In the genomic region with DNA sequence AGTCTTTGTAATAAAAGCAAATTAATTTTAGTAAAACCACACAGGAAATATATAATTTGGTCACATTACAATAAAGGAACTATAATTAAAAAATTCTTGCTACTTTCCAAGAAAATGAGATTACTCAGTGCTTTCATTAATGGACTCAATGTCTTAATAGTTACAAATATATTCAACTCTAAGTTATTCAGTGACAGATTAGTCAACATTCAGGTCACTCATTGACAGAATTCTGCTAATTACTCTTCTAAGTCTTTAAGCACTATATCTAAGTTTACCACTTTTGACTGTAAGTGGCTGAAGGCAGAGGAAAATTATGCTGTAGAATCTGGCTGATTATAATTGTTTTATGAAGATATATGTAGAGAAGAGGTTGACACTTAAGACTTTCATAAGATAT, we compare ENCODE assay signal across 24 cellular contexts.
DNase-seq lines count a peak whose midpoint lies in the region; ATAC-seq and TF ChIP-seq lines count a peak whose summit lies in the region.
"Had no signal": no experiment of that assay in that cellular context is flagged by ENCODE, and none has a peak within 500 bp of the region (broad histone marks: within the 10 kb centered on the region; RNA-seq: fewer than 3 reads in every experiment).

No MANE protein-coding gene starts in this region.

- H3K4me1 Mint-ChIP-seq in natural killer cell treated with Interleukin-12 subunit alpha and Interleukin-12 subunit beta and Interleukin-15 and Interleukin-18, amount 100 ng/mL, for 72 hours (ENCODE audit: low read depth in 2 of 2): peaks cover 0 to 5% of the 10 kb centered on the region in 2 donors
- H3K4me1 Mint-ChIP-seq: CD14-positive monocyte had no signal

- no peak overlapping the region for H3K27ac Mint-ChIP-seq in natural killer cell treated with Interleukin-12 subunit alpha and Interleukin-12 subunit beta and Interleukin-15 and Interleukin-18, amount 100 ng/mL, for 72 hours
- H3K27ac Mint-ChIP-seq: CD14-positive monocyte; CD4-positive, alpha-beta T cell; CD8-positive, alpha-beta memory T cell had no signal

- H3K36me3 Mint-ChIP-seq in natural killer cell treated with Interleukin-12 subunit alpha and Interleukin-12 subunit beta and Interleukin-15 and Interleukin-18, amount 100 ng/mL, for 72 hours: no peaks in the 10 kb centered on the region
- H3K36me3 Mint-ChIP-seq: CD14-positive monocyte; CD8-positive, alpha-beta memory T cell had no signal

- peaks cover 0 to 3% of the 10 kb centered on the region in 2 donors for H3K27me3 Mint-ChIP-seq in natural killer cell treated with Interleukin-12 subunit alpha and Interleukin-12 subunit beta and Interleukin-15 and Interleukin-18, amount 100 ng/mL, for 72 hours

- H3K9me3 Mint-ChIP-seq in natural killer cell treated with Interleukin-12 subunit alpha and Interleukin-12 subunit beta and Interleukin-15 and Interleukin-18, amount 100 ng/mL, for 72 hours: no peaks in the 10 kb centered on the region
- H3K9me3 Mint-ChIP-seq: CD4-positive, alpha-beta T cell; CD8-positive, alpha-beta memory T cell had no signal

- no peak for TF ChIP-seq CTCF in epithelial cell of proximal tubule (conservative IDR thresholded peaks at IDR 0.05; ENCODE audit: low read depth, low read length)

- DNase-seq in epithelial cell of proximal tubule (ENCODE audit: low read depth) (peak; percentile 49), left kidney (ENCODE audit: low read depth, low spot score) (peak; percentile 4), D341Med (ENCODE audit: low spot score) (no peak), EL (no peak)
- DNase-seq in natural killer cell treated with Interleukin-12 subunit alpha and Interleukin-12 subunit beta and Interleukin-15 and Interleukin-18, amount 100 ng/mL, for 72 hours (ENCODE audit: low spot score): no peak
- DNase-seq: 8988T; ACHN; AML-193; BE2C; Calu3; CD4-positive, alpha-beta T cell; CD8-positive, alpha-beta memory T cell; COR-L47; DMS153; DND-41; GDM1; GM23248; H7; HCEC 1CT had no signal

- no peak overlapping the region for H3K4me3 Mint-ChIP-seq in natural killer cell treated with Interleukin-12 subunit alpha and Interleukin-12 subunit beta and Interleukin-15 and Interleukin-18, amount 100 ng/mL, for 72 hours
- H3K4me3 Mint-ChIP-seq: CD14-positive monocyte; CD4-positive, alpha-beta T cell; CD8-positive, alpha-beta memory T cell had no signal

- H3K4me3 ChIP-seq in epithelial cell of proximal tubule (ENCODE audit: low read depth, low read length): no peak overlapping the region
- H3K4me3 ChIP-seq: A549; BLaER1 treated with 17β-estradiol and CSF1 and Interleukin-3, amounts not matched to agents 10 nM and 100 nM; GM12878; GM23248 had no signal

- peak; percentile 53 for ATAC-seq in GM18907 (IDR thresholded peaks at IDR 0.05; ENCODE audit: unreplicated experiment)
- ATAC-seq in natural killer cell treated with Interleukin-12 subunit alpha and Interleukin-12 subunit beta and Interleukin-15 and Interleukin-18, amount 100 ng/mL, for 72 hours: no peak
- ATAC-seq: A549, GM12878 had no signal

Comparison
In these comparisons a context has a peak if more than half of its experiments do, and no peak if none do; other contexts are left out.
1. DNase-seq: peak in epithelial cell of proximal tubule (single experiment) and left kidney (single experiment); none in natural killer cell treated with Interleukin-12 subunit alpha and Interleukin-12 subunit beta and Interleukin-15 and Interleukin-18, amount 100 ng/mL, for 72 hours (single experiment), D341Med (single experiment) and EL (single experiment).